In genomic region chr11:119319136-119319701, GRCh38 we compare ENCODE assay signal across 1 cellular context.
TF ChIP-seq lines count a peak whose summit lies in the region.

No MANE protein-coding gene starts in this region.

TF ChIP-seq in HepG2, 621 proteins besides CTCF, POLR2A, EP300 and RAD21:
- TF ChIP-seq, protein P1, sequence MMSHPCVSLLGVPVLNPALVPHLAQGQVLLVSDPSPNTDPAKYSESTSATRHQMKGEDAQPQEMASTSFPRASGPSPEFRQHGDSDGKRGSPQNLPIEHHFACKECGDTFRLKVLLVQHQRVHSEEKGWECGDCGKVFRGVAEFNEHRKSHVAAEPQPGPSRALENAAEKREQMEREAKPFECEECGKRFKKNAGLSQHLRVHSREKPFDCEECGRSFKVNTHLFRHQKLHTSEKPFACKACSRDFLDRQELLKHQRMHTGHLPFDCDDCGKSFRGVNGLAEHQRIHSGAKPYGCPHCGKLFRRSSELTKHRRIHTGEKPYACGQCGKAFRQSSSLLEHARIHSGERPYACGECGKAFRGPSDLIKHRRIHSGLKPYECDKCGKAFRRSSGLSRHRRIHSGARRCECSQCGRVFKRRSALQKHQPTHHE (CRISPR knock-in tag; IDR thresholded peaks at IDR 0.05; ENCODE audit: borderline replicate concordance) = no peak
- TF ChIP-seq FLYWCH1 (CRISPR knock-in tag; IDR thresholded peaks at IDR 0.05) (no peak), SSRP1 (CRISPR knock-in tag; IDR thresholded peaks at IDR 0.05) (no peak), REXO4 (CRISPR knock-in tag; IDR thresholded peaks at IDR 0.05; ENCODE audit: borderline replicate concordance) (no peak), ZC3H4 (CRISPR knock-in tag; IDR thresholded peaks at IDR 0.05; ENCODE audit: borderline replicate concordance) (no peak), THAP11 (CRISPR knock-in tag; IDR thresholded peaks at IDR 0.05) (0 out of 2 replicates have a peak, but pooled peaks have one; percentile 4), RBFOX2 (IDR thresholded peaks at IDR 0.05; ENCODE audit: low read depth, low read length) (no peak), ZSCAN30 (CRISPR knock-in tag; IDR thresholded peaks at IDR 0.05) (no peak), SUZ12 (IDR thresholded peaks at IDR 0.05; ENCODE audit: low read depth, low read length) (no peak), ZNF546 (CRISPR knock-in tag; conservative IDR thresholded peaks at IDR 0.05) (no peak), HNF1B (CRISPR knock-in tag; IDR thresholded peaks at IDR 0.05) (0 out of 2 replicates have a peak, but pooled peaks have one; percentile 12), ZFX (CRISPR knock-in tag; IDR thresholded peaks at IDR 0.05; ENCODE audit: low read depth) (no peak; the same call in none of the 2 replicates), ZNF720 (CRISPR knock-in tag; IDR thresholded peaks at IDR 0.05) (no peak), PCBP2 (optimal IDR thresholded peaks at IDR 0.05; ENCODE audit: low read depth, low read length, poor library complexity, severe bottlenecking) (no peak), ZNF83 (CRISPR knock-in tag; IDR thresholded peaks at IDR 0.05; ENCODE audit: borderline replicate concordance) (no peak), ARNT (IDR thresholded peaks at IDR 0.05) (no peak), MAFK (conservative IDR thresholded peaks at IDR 0.05 in 1 of 2, IDR thresholded peaks at IDR 0.05 in 1 of 2; ENCODE audit: low read length in 2 of 2) (no peak), ZNF225 (CRISPR knock-in tag; IDR thresholded peaks at IDR 0.05) (no peak), TRIM22 (IDR thresholded peaks at IDR 0.05) (no peak), SMARCC2 (IDR thresholded peaks at IDR 0.05) (no peak), ZNF672 (CRISPR knock-in tag; IDR thresholded peaks at IDR 0.05) (no peak), ZSCAN31 (CRISPR knock-in tag; IDR thresholded peaks at IDR 0.05; ENCODE audit: low read depth) (no peak), KAT7 (CRISPR knock-in tag; IDR thresholded peaks at IDR 0.05; ENCODE audit: borderline replicate concordance) (no peak), ZNF263 (CRISPR knock-in tag; IDR thresholded peaks at IDR 0.05) (0 out of 2 replicates have a peak, but pooled peaks have one; percentile 41), NRL (CRISPR knock-in tag; IDR thresholded peaks at IDR 0.05; ENCODE audit: borderline replicate concordance) (0 out of 2 replicates have a peak, but pooled peaks have one; percentile 62), MAF1 (CRISPR knock-in tag; IDR thresholded peaks at IDR 0.05; ENCODE audit: borderline replicate concordance) (no peak), FIP1L1 (IDR thresholded peaks at IDR 0.05; ENCODE audit: borderline replicate concordance, insufficient read depth, low read depth, low read length) (no peak)
- TF ChIP-seq, protein P2, sequence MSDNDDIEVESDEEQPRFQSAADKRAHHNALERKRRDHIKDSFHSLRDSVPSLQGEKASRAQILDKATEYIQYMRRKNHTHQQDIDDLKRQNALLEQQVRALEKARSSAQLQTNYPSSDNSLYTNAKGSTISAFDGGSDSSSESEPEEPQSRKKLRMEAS (IDR thresholded peaks at IDR 0.05) = no peak
- TF ChIP-seq, protein P3, sequence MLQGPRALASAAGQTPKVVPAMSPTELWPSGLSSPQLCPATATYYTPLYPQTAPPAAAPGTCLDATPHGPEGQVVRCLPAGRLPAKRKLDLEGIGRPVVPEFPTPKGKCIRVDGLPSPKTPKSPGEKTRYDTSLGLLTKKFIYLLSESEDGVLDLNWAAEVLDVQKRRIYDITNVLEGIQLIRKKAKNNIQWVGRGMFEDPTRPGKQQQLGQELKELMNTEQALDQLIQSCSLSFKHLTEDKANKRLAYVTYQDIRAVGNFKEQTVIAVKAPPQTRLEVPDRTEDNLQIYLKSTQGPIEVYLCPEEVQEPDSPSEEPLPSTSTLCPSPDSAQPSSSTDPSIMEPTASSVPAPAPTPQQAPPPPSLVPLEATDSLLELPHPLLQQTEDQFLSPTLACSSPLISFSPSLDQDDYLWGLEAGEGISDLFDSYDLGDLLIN (CRISPR knock-in tag; IDR thresholded peaks at IDR 0.05; ENCODE audit: borderline replicate concordance) = no peak
- TF ChIP-seq, protein P4, sequence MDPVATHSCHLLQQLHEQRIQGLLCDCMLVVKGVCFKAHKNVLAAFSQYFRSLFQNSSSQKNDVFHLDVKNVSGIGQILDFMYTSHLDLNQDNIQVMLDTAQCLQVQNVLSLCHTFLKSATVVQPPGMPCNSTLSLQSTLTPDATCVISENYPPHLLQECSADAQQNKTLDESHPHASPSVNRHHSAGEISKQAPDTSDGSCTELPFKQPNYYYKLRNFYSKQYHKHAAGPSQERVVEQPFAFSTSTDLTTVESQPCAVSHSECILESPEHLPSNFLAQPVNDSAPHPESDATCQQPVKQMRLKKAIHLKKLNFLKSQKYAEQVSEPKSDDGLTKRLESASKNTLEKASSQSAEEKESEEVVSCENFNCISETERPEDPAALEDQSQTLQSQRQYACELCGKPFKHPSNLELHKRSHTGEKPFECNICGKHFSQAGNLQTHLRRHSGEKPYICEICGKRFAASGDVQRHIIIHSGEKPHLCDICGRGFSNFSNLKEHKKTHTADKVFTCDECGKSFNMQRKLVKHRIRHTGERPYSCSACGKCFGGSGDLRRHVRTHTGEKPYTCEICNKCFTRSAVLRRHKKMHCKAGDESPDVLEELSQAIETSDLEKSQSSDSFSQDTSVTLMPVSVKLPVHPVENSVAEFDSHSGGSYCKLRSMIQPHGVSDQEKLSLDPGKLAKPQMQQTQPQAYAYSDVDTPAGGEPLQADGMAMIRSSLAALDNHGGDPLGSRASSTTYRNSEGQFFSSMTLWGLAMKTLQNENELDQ (CRISPR knock-in tag; IDR thresholded peaks at IDR 0.05; ENCODE audit: borderline replicate concordance) = no peak
